ENCODE assay signal across 16 cellular contexts in genomic region chr13:33208290-33208990, GRCh38.
DNase-seq lines count a peak whose midpoint lies in the region; ATAC-seq and TF ChIP-seq lines count a peak whose summit lies in the region.
"Had no signal": no experiment of that assay in that cellular context is flagged by ENCODE, and none has a peak within 500 bp of the region (broad histone marks: within the 10 kb centered on the region; RNA-seq: fewer than 3 reads in every experiment).

No MANE protein-coding gene starts in this region.

- H3K4me3 ChIP-seq in body of pancreas (no peak overlapping the region), hepatocyte (no peak overlapping the region), spleen (no peak overlapping the region), dorsolateral prefrontal cortex (no peak overlapping the region)
- H3K4me3 ChIP-seq: ovary had no signal

- DNase-seq in HFFc6 (no peak), body of pancreas (peak in 1 of 4 donors; percentile 46), hepatocyte (ENCODE audit: low spot score) (peak; percentile 34), spleen (no peak), NCI-H446 treated with DMSO at 0.1 percent for 48 hours (lab: John Stamatoyannopoulos, UW) (no peak), dorsolateral prefrontal cortex (no peak)
- DNase-seq: activated CD8-positive, alpha-beta memory T cell treated with anti-CD3 and anti-CD28 coated beads, Interleukin-2, amount 50 U/mL, for 4 hours; effector memory CD4-positive, alpha-beta T cell; hypothalamus; NCI-H1436 treated with DMSO at 0.1 percent for 48 hours; ovary; stimulated activated CD4-positive, alpha-beta T cell treated with anti-CD3 and anti-CD28 coated beads, Interleukin-1b, Interleukin-23, amount 100 ng/mL, for 48 hours had no signal

- intact Hi-C loops in body of pancreas (cut with DNase I) (no loop called here), spleen (cut with DNase I; ENCODE audit: low total_unique reads) (no loop called here), dorsolateral prefrontal cortex (cut with DNase I) (no loop called here)

- peaks cover 24% of the 10 kb centered on the region for H3K79me2 ChIP-seq in hepatocyte

- TF ChIP-seq POLR2A in body of pancreas (IDR thresholded peaks at IDR 0.05) (no peak), spleen (IDR thresholded peaks at IDR 0.05) (no peak)

- no peak overlapping the region for H2AFZ ChIP-seq in hepatocyte

- no peaks in the 10 kb centered on the region for H4K20me1 ChIP-seq in hepatocyte (ENCODE audit: insufficient read depth, poor library complexity, severe bottlenecking)

- 48 to 65% methylated on average over 5 of the region's 5 CpGs for WGBS in body of pancreas, 2 donors
- 66% methylated on average over 5 of the region's 5 CpGs for WGBS in hepatocyte (ENCODE audit: low lambda C conversion rate, missing lambda C conversion rate)
- 70 to 79% (median 73%) methylated on average over 5 of the region's 5 CpGs for WGBS in spleen, 5 donors

- peak overlapping the region; percentile 46 for H3K4me3 Mint-ChIP-seq in HFFc6
- H3K4me3 Mint-ChIP-seq: IgD-negative memory B cell, WTC11 had no signal

- H3K4me2 ChIP-seq in hepatocyte: no peak overlapping the region

- H3K27ac Mint-ChIP-seq in HFFc6: peak overlapping the region; percentile 75
- H3K27ac Mint-ChIP-seq: IgD-negative memory B cell, WTC11 had no signal

- H3K36me3 Mint-ChIP-seq in HFFc6 (ENCODE audit: low read depth): peaks cover 50% of the 10 kb centered on the region
- H3K36me3 Mint-ChIP-seq: IgD-negative memory B cell, WTC11 had no signal

- H3K27ac ChIP-seq in body of pancreas (peak overlapping the region in 3 of 4 donors; percentile 79 to 86 (median 81)), hepatocyte (peak overlapping the region; percentile 65), spleen (peak overlapping the region in 5 of 8 donors; percentile 46 to 81 (median 77)), dorsolateral prefrontal cortex (peak overlapping the region in 9 of 59 donors; percentile 2 to 83 (median 50))
- H3K27ac ChIP-seq: ovary had no signal

- H3K9me2 ChIP-seq in hepatocyte (replicated peaks; ENCODE audit: insufficient read depth): no peaks in the 10 kb centered on the region

- TF ChIP-seq CTCF in HFFc6 (IDR thresholded peaks at IDR 0.05): no peak
- TF ChIP-seq CTCF in body of pancreas (IDR thresholded peaks at IDR 0.05): no peak
- TF ChIP-seq CTCF in hepatocyte (IDR thresholded peaks at IDR 0.05; ENCODE audit: poor library complexity): no peak
- TF ChIP-seq CTCF in spleen (IDR thresholded peaks at IDR 0.05 in 8 of 11, conservative IDR thresholded peaks at IDR 0.05 in 3 of 11): no peak
- no peak for TF ChIP-seq CTCF in dorsolateral prefrontal cortex (IDR thresholded peaks at IDR 0.05 in 54 of 56, conservative IDR thresholded peaks at IDR 0.05 in 2 of 56; ENCODE audit: low read depth in 1 of 56, partially characterized antibody in 56 of 56)

- ATAC-seq in body of pancreas (no peak), HG02970 (IDR thresholded peaks at IDR 0.05; ENCODE audit: low FRiP score, unreplicated experiment) (no peak)
- ATAC-seq: SK-N-SH treated with all-trans-retinoic acid at 6 μM for 48 hours, WTC11 had no signal

- no peaks in the 10 kb centered on the region; the same call in 1 of the 2 replicates for H3K27me3 Mint-ChIP-seq in HFFc6 (ENCODE audit: insufficient read depth)

- H3K27me3 ChIP-seq in body of pancreas (no peaks in the 10 kb centered on the region), hepatocyte (no peaks in the 10 kb centered on the region), spleen (replicated peaks in 1 of 7) (no peaks in the 10 kb centered on the region), dorsolateral prefrontal cortex (no peaks in the 10 kb centered on the region)
- H3K27me3 ChIP-seq: ovary had no signal

- H3K9me3 ChIP-seq in body of pancreas: no peaks in the 10 kb centered on the region
- H3K9me3 ChIP-seq in hepatocyte (ENCODE audit: low read depth): no peaks in the 10 kb centered on the region
- no peaks in the 10 kb centered on the region for H3K9me3 ChIP-seq in spleen
- H3K9me3 ChIP-seq: ovary had no signal

- H3K36me3 ChIP-seq in body of pancreas (replicated peaks in 1 of 2; ENCODE audit: insufficient read depth in 1 of 2, low read depth in 2 of 2) (no peaks in the 10 kb centered on the region), hepatocyte (replicated peaks; ENCODE audit: insufficient read depth, low read depth) (no peaks in the 10 kb centered on the region), spleen (no peaks in the 10 kb centered on the region)
- H3K36me3 ChIP-seq: ovary had no signal

- peaks cover 53% of the 10 kb centered on the region for H3K4me1 ChIP-seq in body of pancreas
- H3K4me1 ChIP-seq in hepatocyte (ENCODE audit: insufficient read depth): peaks cover 32% of the 10 kb centered on the region
- peaks cover 20 to 51% (median 37%) of the 10 kb centered on the region in 6 donors for H3K4me1 ChIP-seq in spleen

- H3K9me3 Mint-ChIP-seq in HFFc6: no peaks in the 10 kb centered on the region
- H3K9me3 Mint-ChIP-seq: IgD-negative memory B cell, WTC11 had no signal

- H3K4me1 Mint-ChIP-seq in HFFc6 (ENCODE audit: low read depth): peaks cover 73% of the 10 kb centered on the region
